Comparison of ENCODE assay signal across 1 cellular context in genomic region chr2:172102858-172103359, GRCh38.
TF ChIP-seq lines count a peak whose summit lies in the region.

TSS of gene DLX2 (minus strand) at chr2:172102900. CDS start at chr2:172102538, 362 bp downstream.

TF ChIP-seq in K562, 482 proteins besides CTCF, POLR2A, EP300 and RAD21 (continued from another document and continues in another):
- TF ChIP-seq MGA (IDR thresholded peaks at IDR 0.05) = peak; percentile 90
- TF ChIP-seq ZNF408 (CRISPR knock-in tag; IDR thresholded peaks at IDR 0.05; ENCODE audit: low read depth) = no peak
- TF ChIP-seq SMAD4 (CRISPR knock-in tag; conservative IDR thresholded peaks at IDR 0.05) = no peak
- TF ChIP-seq ZNF561 (CRISPR knock-in tag; conservative IDR thresholded peaks at IDR 0.05) = no peak
- peak; percentile 88 for TF ChIP-seq ZBTB1 (CRISPR knock-in tag; IDR thresholded peaks at IDR 0.05; ENCODE audit: borderline replicate concordance, low read depth)
- TF ChIP-seq ESRRA (IDR thresholded peaks at IDR 0.05; ENCODE audit: borderline replicate concordance, low read depth) = peak; percentile 38; the same call in 1 of the 2 replicates
- no peak for TF ChIP-seq MEF2D (tag; conservative IDR thresholded peaks at IDR 0.05; ENCODE audit: low read depth)
- no peak for TF ChIP-seq PKNOX1 (IDR thresholded peaks at IDR 0.05)
- no peak for TF ChIP-seq ZNF57 (CRISPR knock-in tag; IDR thresholded peaks at IDR 0.05)
- TF ChIP-seq ZNF740 (CRISPR knock-in tag; IDR thresholded peaks at IDR 0.05) = no peak
- no peak for TF ChIP-seq ZNF740 (tag; IDR thresholded peaks at IDR 0.05)
- TF ChIP-seq ZFP91 (CRISPR knock-in tag; IDR thresholded peaks at IDR 0.05) = no peak
- TF ChIP-seq POU5F1 (IDR thresholded peaks at IDR 0.05; ENCODE audit: borderline replicate concordance, low read depth, low read length, partially characterized antibody) = no peak
- no peak for TF ChIP-seq GTF2A2 (tag; IDR thresholded peaks at IDR 0.05)
- TF ChIP-seq RBBP5 (IDR thresholded peaks at IDR 0.05; ENCODE audit: borderline replicate concordance, insufficient read depth, low read length, poor library complexity, severe bottlenecking) = no peak
- peak; percentile 80 for TF ChIP-seq SAP30 (IDR thresholded peaks at IDR 0.05; ENCODE audit: borderline replicate concordance, insufficient read depth, low read depth, low read length, poor library complexity, severe bottlenecking)
- no peak for TF ChIP-seq DLX4 (CRISPR knock-in tag; IDR thresholded peaks at IDR 0.05)
- TF ChIP-seq TCF7 (IDR thresholded peaks at IDR 0.05; ENCODE audit: borderline replicate concordance) = no peak
- no peak for TF ChIP-seq DDX20 (tag; IDR thresholded peaks at IDR 0.05; ENCODE audit: low read depth)
- no peak for TF ChIP-seq ZBTB11 (CRISPR knock-in tag; IDR thresholded peaks at IDR 0.05)
- no peak for TF ChIP-seq ARHGAP35 (IDR thresholded peaks at IDR 0.05; ENCODE audit: partially characterized antibody)
- TF ChIP-seq ETV6 (IDR thresholded peaks at IDR 0.05; ENCODE audit: borderline replicate concordance in 1 of 2, low read depth in 2 of 2, low read length in 1 of 2) = no peak
- TF ChIP-seq ETV6 (CRISPR knock-in tag; IDR thresholded peaks at IDR 0.05; ENCODE audit: borderline replicate concordance) = 0 out of 2 replicates have a peak, but pooled peaks have one; percentile 48
- TF ChIP-seq TGIF2 (CRISPR knock-in tag; IDR thresholded peaks at IDR 0.05) = no peak
- no peak for TF ChIP-seq HOXB6 (CRISPR knock-in tag; IDR thresholded peaks at IDR 0.05; ENCODE audit: borderline replicate concordance)
- peak; percentile 70 for TF ChIP-seq CREB1 (IDR thresholded peaks at IDR 0.05)
- TF ChIP-seq CREB1 (CRISPR knock-in tag; IDR thresholded peaks at IDR 0.05) = peak; percentile 65
- TF ChIP-seq SRSF3 (IDR thresholded peaks at IDR 0.05; ENCODE audit: insufficient read depth, low read length) = no peak
- TF ChIP-seq NR2C1 (IDR thresholded peaks at IDR 0.05) = no peak
- no peak for TF ChIP-seq NR2C1 (tag; IDR thresholded peaks at IDR 0.05)
- TF ChIP-seq EGR1 (conservative IDR thresholded peaks at IDR 0.05) = no peak
- no peak for TF ChIP-seq SFPQ (IDR thresholded peaks at IDR 0.05; ENCODE audit: low read depth, low read length)
- TF ChIP-seq NFRKB (IDR thresholded peaks at IDR 0.05; ENCODE audit: low read depth) = no peak
- peak; percentile 95 for TF ChIP-seq USF1 (CRISPR knock-in tag; IDR thresholded peaks at IDR 0.05)
- no peak for TF ChIP-seq ZBTB17 (CRISPR knock-in tag; IDR thresholded peaks at IDR 0.05)
- no peak for TF ChIP-seq NCOA6 (IDR thresholded peaks at IDR 0.05)
- TF ChIP-seq GABPA (tag; conservative IDR thresholded peaks at IDR 0.05; ENCODE audit: low read depth) = peak; percentile 57
- TF ChIP-seq SMAD3 (CRISPR knock-in tag; conservative IDR thresholded peaks at IDR 0.05) = no peak
- no peak for TF ChIP-seq CHD1 (IDR thresholded peaks at IDR 0.05; ENCODE audit: low read length)
- peak; percentile 18 for TF ChIP-seq FIP1L1 (IDR thresholded peaks at IDR 0.05; ENCODE audit: low read depth, low read length, poor library complexity, severe bottlenecking)
- 0 out of 4 replicates have a peak, but pooled peaks of 1 of the 2 experiments have one; percentile 46 for TF ChIP-seq FOXA3 (CRISPR knock-in tag; conservative IDR thresholded peaks at IDR 0.05 in 1 of 2, IDR thresholded peaks at IDR 0.05 in 1 of 2)
- TF ChIP-seq PCBP1 (IDR thresholded peaks at IDR 0.05; ENCODE audit: low read depth, low read length, poor library complexity, severe bottlenecking) = peak; percentile 37
